In genomic region chr19:50570997-50571396, GRCh38 we compare ENCODE assay signal across 37 cellular contexts. TPM values are rescaled to one million over a fixed set of nuclear protein-coding genes. Genes with fewer than 3 reads are reported as not detected.
"Had no signal": no experiment of that assay in that cellular context is flagged by ENCODE, and none has a peak within 500 bp of the region (broad histone marks: within the 10 kb centered on the region; RNA-seq: fewer than 3 reads in every experiment).

No MANE protein-coding gene starts in this region.

- FAIRE-seq: astrocyte, bronchial epithelial cell, colon, endometrium, endothelial cell of umbilical vein had no signal

- H3K27ac ChIP-seq: brain microvascular endothelial cell, epithelial cell of prostate, esophagus squamous epithelium, gastroesophageal sphincter, WERI-Rb-1 had no signal

- H3K36me3 ChIP-seq: brain microvascular endothelial cell, esophagus squamous epithelium, gastroesophageal sphincter, WERI-Rb-1 had no signal

- DNase-seq: activated B cell treated with CpG ODN at 0.5 μM for 24 hours; activated CD4-positive, alpha-beta T cell treated with anti-CD3 and anti-CD28 coated beads for 48 hours; activated CD4-positive, alpha-beta T cell treated with anti-CD3 and anti-CD28 coated beads, Interleukin-2, amount 50 U/mL, for 1 hour; activated CD4-positive, alpha-beta T cell treated with anti-CD3 and anti-CD28 coated beads, Interleukin-2, amount 50 U/mL, for 48 hours; activated CD8-positive, alpha-beta memory T cell treated with anti-CD3 and anti-CD28 coated beads for 24 hours; activated CD8-positive, alpha-beta T cell treated with anti-CD3 and anti-CD28 coated beads for 36 hours; activated effector memory CD4-positive, alpha-beta T cell treated with Interleukin-2 at 50 U/mL for 16 hours; activated gamma-delta T cell treated with Interleukin-2 at 50 U/mL for 16 hours; activated naive CD4-positive, alpha-beta T cell treated with anti-CD3 and anti-CD28 coated beads, Interleukin-2, amount 50 U/mL, for 16 hours; activated naive CD4-positive, alpha-beta T cell treated with Interleukin-2 at 50 U/mL for 16 hours; activated T-cell treated with anti-CD3 and anti-CD28 coated beads, Interleukin-2, amount 50 U/mL, for 4 hours; amniotic stem cell; anterior cingulate cortex; brain microvascular endothelial cell; cortex of kidney; dermis blood vessel endothelial cell; effector CD8-positive, alpha-beta T cell; esophagus squamous epithelium; foreskin melanocyte; T-cell; T1000; WERI-Rb-1 had no signal

- H3K9me3 ChIP-seq: esophagus squamous epithelium, gastroesophageal sphincter had no signal

- H3K4me3 ChIP-seq: esophagus squamous epithelium, gastroesophageal sphincter had no signal

- ATAC-seq: activated CD4-positive, CD25-positive, alpha-beta regulatory T cell treated with anti-CD3 and anti-CD28 coated beads, Interleukin-2, amount 50 U/mL, for 24 hours; activated CD8-positive, alpha-beta T cell treated with anti-CD3 and anti-CD28 coated beads for 36 hours; activated T-cell treated with anti-CD3 and anti-CD28 coated beads, Interleukin-2, amount 50 U/mL, for 4 hours; activated T-helper 17 cell treated with anti-CD3 and anti-CD28 coated beads, Interleukin-2, amount 50 U/mL, for 72 hours; gastroesophageal sphincter; T-cell had no signal

RNA-seq across cellular contexts. Expression of gene LRRC4B, which starts 2.8 kb away (rescaled TPM):
- total RNA-seq: activated B cell treated with CpG ODN at 0.5 μM for 24 hours; activated CD8-positive, alpha-beta T cell treated with anti-CD3 and anti-CD28 coated beads for 36 hours; activated T-cell treated with anti-CD3 and anti-CD28 coated beads, Interleukin-2, amount 50 U/mL, for 4 hours; activated T-helper 17 cell treated with anti-CD3 and anti-CD28 coated beads, Interleukin-2, amount 50 U/mL, for 72 hours; astrocyte; bronchial epithelial cell; endothelial cell of umbilical vein; fibroblast of villous mesenchyme; glomerular endothelial cell; T-cell; T-helper 2 cell treated with Interferon-gamma antibody and Interleukin-4, amounts not matched to agents 100 ng/mL and 5 ng/mL, for 36 hours had no signal

RNA-seq across cellular contexts. Expression of gene ASPDH, which starts 57.3 kb away (rescaled TPM):
- total RNA-seq: activated B cell treated with CpG ODN at 0.5 μM for 24 hours; activated CD8-positive, alpha-beta T cell treated with anti-CD3 and anti-CD28 coated beads for 36 hours; activated T-cell treated with anti-CD3 and anti-CD28 coated beads, Interleukin-2, amount 50 U/mL, for 4 hours; activated T-helper 17 cell treated with anti-CD3 and anti-CD28 coated beads, Interleukin-2, amount 50 U/mL, for 72 hours; astrocyte; bronchial epithelial cell; cardiac septum; dermis blood vessel endothelial cell; endothelial cell of umbilical vein; esophagus squamous epithelium; fibroblast of lung; fibroblast of villous mesenchyme; gastroesophageal sphincter; glomerular endothelial cell; T-cell; T-helper 2 cell treated with Interferon-gamma antibody and Interleukin-4, amounts not matched to agents 100 ng/mL and 5 ng/mL, for 36 hours had no signal
- polyA plus RNA-seq: endothelial cell of umbilical vein, esophagus, fibroblast of lung had no signal
